ENCODE assay signal across 7 cellular contexts in the genomic region with DNA sequence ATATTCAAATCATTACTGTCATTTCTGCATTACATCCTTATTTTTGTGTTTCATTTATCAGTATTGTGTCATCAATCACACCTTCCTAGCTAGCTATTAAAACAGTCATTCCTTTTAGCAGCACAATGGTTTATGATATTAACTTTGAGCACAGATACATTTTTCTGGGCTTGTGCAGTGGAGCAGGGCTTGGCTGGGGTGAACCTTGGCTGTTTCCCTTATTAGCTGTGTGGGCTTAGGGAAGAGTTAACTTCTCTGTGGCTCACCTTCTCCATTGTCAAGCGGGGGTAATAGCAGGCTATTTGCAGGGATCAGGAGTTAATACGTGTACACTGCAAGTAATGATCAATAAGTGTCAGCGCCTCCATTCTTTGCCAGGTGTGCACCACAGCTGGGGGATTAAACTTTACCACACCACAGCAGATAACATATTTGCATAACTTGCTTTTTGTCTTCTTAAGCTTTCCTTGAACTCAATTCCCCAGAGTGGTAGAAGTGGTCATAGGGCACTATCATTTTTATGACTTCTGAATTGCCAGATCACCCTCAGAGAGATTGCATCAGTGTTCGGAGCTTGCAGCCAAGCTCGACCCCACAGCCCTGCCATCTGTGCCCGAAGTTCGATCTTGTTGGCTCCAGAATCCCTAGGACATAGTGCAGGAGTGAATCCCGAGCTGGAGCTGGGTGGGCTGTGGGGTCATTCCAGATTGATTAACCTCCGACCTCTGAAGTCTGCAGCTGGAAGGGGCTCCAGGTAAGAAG. TPM values are rescaled to one million over a fixed set of nuclear protein-coding genes. Genes with fewer than 3 reads are reported as not detected.
A peak's percentile ranks its signal among the peaks of the same experiment; 100 is the strongest.
DNase-seq lines count a peak whose midpoint lies in the region; ATAC-seq and TF ChIP-seq lines count a peak whose summit lies in the region.

No MANE protein-coding gene starts in this region.

- H3K27me3 ChIP-seq in body of pancreas = no peaks in the 10 kb centered on the region
- no peaks in the 10 kb centered on the region for H3K27me3 ChIP-seq in A673 (replicated peaks; ENCODE audit: insufficient read depth, low read depth, low read length, poor library complexity)

- TF ChIP-seq CTCF in body of pancreas (IDR thresholded peaks at IDR 0.05) = no peak
- no peak for TF ChIP-seq CTCF in osteocyte (IDR thresholded peaks at IDR 0.05)
- no peak for TF ChIP-seq CTCF in A673 (conservative IDR thresholded peaks at IDR 0.05; ENCODE audit: low read depth, low read length)

- H3K36me3 ChIP-seq in body of pancreas (replicated peaks in 1 of 2; ENCODE audit: insufficient read depth in 1 of 2, low read depth in 2 of 2) (no peaks in the 10 kb centered on the region), A673 (ENCODE audit: insufficient read depth, low read length, poor library complexity, severe bottlenecking) (no peaks in the 10 kb centered on the region)

- 30 to 36% methylated on average over 8 to 9 of the region's 9 CpGs for WGBS in body of pancreas, 2 donors

- no TSS peak for BruUV-seq in A673 (replicated peaks; lab: Mats Ljungman, UMichigan)

- peak; percentile 28 for ATAC-seq in GM19395 (IDR thresholded peaks at IDR 0.05; ENCODE audit: unreplicated experiment)
- ATAC-seq in body of pancreas = no peak

- peak overlapping the region; percentile 88 for H3K4me3 Mint-ChIP-seq in osteocyte (ENCODE audit: unreplicated experiment)

- peaks cover 33% of the 10 kb centered on the region for H3K4me1 ChIP-seq in body of pancreas
- peaks cover 9% of the 10 kb centered on the region for H3K4me1 ChIP-seq in A673 (ENCODE audit: insufficient read depth, low read length, poor library complexity, severe bottlenecking)

- POLR2A ChIA-PET in A673 (lab: Charles Lee; ENCODE audit: low non-redundant PET) = interaction anchor here (0.5 kb wide), 1 partner anchor 15 kb away, joined by 4 read pairs; no protein-coding TSS in a partner anchor

- CTCF ChIA-PET in A673 (lab: Charles Lee) = interaction anchor here (1.2 kb wide), 1 partner anchor 23 kb away, joined by 3 read pairs; no protein-coding TSS in a partner anchor

- H3K4me1 Mint-ChIP-seq in osteocyte (ENCODE audit: unreplicated experiment) = peaks cover 56% of the 10 kb centered on the region

- no peaks in the 10 kb centered on the region for H3K27me3 Mint-ChIP-seq in osteocyte (ENCODE audit: unreplicated experiment)

- no peak for TF ChIP-seq POLR2A in body of pancreas (IDR thresholded peaks at IDR 0.05)

- peak overlapping the region; percentile 91 for H3K27ac Mint-ChIP-seq in osteocyte (ENCODE audit: unreplicated experiment)

- intact Hi-C loops in body of pancreas (cut with DNase I) = no loop called here
- intact Hi-C loops in A673 (cut with micrococcal nuclease; ENCODE audit: unreplicated experiment) = loop anchor here (5.0 kb wide), 1 partner anchor 169 kb away; no protein-coding TSS in a partner anchor

- H3K9me3 ChIP-seq in body of pancreas (no peaks in the 10 kb centered on the region), A673 (ENCODE audit: low read depth, low read length, poor library complexity, severe bottlenecking) (no peaks in the 10 kb centered on the region)

- H3K4me3 ChIP-seq in body of pancreas (no peak overlapping the region), A673 (ENCODE audit: low read depth, low read length, poor library complexity, severe bottlenecking) (no peak overlapping the region)

- peak; percentile 52 for DNase-seq in HT-29 (ENCODE audit: low spot score)
- DNase-seq in body of pancreas = no peak
- no peak for DNase-seq in osteocyte (ENCODE audit: extremely low spot score, unreplicated experiment)
- no peak for DNase-seq in NOMO-1 treated with DMSO at 0.1 percent for 48 hours (lab: John Stamatoyannopoulos, UW; ENCODE audit: unreplicated experiment)
- no peak for DNase-seq in A673 (ENCODE audit: low spot score)
- DNase-seq in DMS53 treated with DMSO at 0.1 percent for 48 hours (lab: John Stamatoyannopoulos, UW; ENCODE audit: unreplicated experiment) = no peak

- peaks cover 6% of the 10 kb centered on the region for H3K9me3 Mint-ChIP-seq in osteocyte (ENCODE audit: unreplicated experiment)

- peaks cover 14% of the 10 kb centered on the region for H3K36me3 Mint-ChIP-seq in osteocyte (ENCODE audit: unreplicated experiment)

- H3K27ac ChIP-seq in body of pancreas (peak overlapping the region in 3 of 4 donors; percentile 84 to 98 (median 95)), A673 (ENCODE audit: low read depth, low read length, poor library complexity, severe bottlenecking) (no peak overlapping the region)

RNA-seq across cellular contexts. Expression of a gene that starts 1.5 kb away (rescaled TPM):
- total RNA-seq in HT-29 (2014; rRNA removed; shearing (Covaris generic)) = 629 and 663 TPM in 2 replicates
- 10 to 100 TPM; 34.8 to 42.8 TPM for total RNA-seq in body of pancreas
- total RNA-seq in osteocyte = 234 and 251 TPM in 2 replicates
- total RNA-seq in A673 (2021) = 52.3 and 53.5 TPM in 2 replicates

RNA-seq across cellular contexts. Expression of a gene that starts 50.9 kb away (rescaled TPM):
- 206 and 211 TPM in 2 replicates for total RNA-seq in HT-29 (2014; rRNA removed; shearing (Covaris generic))
- total RNA-seq in body of pancreas (10 to 100 TPM; 59.9 to 79.8 TPM), osteocyte (62.0 and 62.5 TPM in 2 replicates), A673 (2021) (50.2 and 53.2 TPM in 2 replicates)
